12 cellular contexts compared by ENCODE assay signal in the genomic region with DNA sequence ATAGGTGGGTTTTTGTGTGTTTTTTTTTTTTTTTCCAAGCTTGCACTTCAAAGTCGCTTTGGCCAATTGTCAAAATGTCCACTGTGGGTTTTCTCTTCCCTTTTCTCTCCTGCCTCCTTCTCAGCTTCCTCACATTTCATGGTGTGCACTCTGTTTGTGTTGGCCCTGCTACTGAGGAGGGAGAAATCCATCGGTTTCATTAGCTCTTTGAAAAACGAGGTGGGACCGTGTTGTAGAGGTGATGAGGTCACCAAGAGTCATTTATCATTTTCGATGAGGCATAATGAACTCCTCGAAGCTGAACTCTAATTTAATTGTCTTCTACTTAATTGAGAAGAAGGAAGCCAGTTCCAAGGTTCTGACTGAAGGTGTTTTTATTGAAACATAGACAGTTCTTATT.
DNase-seq lines count a peak whose midpoint lies in the region.
"Had no signal": no experiment of that assay in that cellular context is flagged by ENCODE, and none has a peak within 500 bp of the region (broad histone marks: within the 10 kb centered on the region; RNA-seq: fewer than 3 reads in every experiment).

No MANE protein-coding gene starts in this region.

- peak; percentile 16 for DNase-seq in NCI-H510A treated with DMSO at 0.1 percent for 48 hours (lab: John Stamatoyannopoulos, UW)
- DNase-seq in NCI-H510A (lab: John Stamatoyannopoulos, UW), result no peak
- peak; percentile 32 for DNase-seq in DMS79 treated with DMSO at 0.1 percent for 48 hours (lab: John Stamatoyannopoulos, UW)
- peak; percentile 65 for DNase-seq in NCI-H69 (lab: John Stamatoyannopoulos, UW)
- DNase-seq in left kidney (ENCODE audit: low read depth, low spot score), result peak; percentile 72
- DNase-seq in NCI-H345 (lab: John Stamatoyannopoulos, UW), result no peak
- no peak for DNase-seq in activated T-cell treated with anti-CD3 and anti-CD28 coated beads for 4 hours
- DNase-seq: ACHN; CD4-positive, CD25-positive, alpha-beta regulatory T cell; EL; GOT3; H9 had no signal

Comparison
In these comparisons a context has a peak if more than half of its experiments do, and no peak if none do; other contexts are left out.
1. DNase-seq: peak in NCI-H510A treated with DMSO at 0.1 percent for 48 hours (single experiment), DMS79 treated with DMSO at 0.1 percent for 48 hours (single experiment), NCI-H69 (single experiment) and left kidney (single experiment); none in NCI-H510A (single experiment), NCI-H345 (single experiment) and activated T-cell treated with anti-CD3 and anti-CD28 coated beads for 4 hours (single experiment).